In genomic region chr16:15096583-15096972, GRCh38 we compare ENCODE assay signal across 7 cellular contexts. TPM values are rescaled to one million over a fixed set of nuclear protein-coding genes. Genes with fewer than 3 reads are reported as not detected.
DNase-seq lines count a peak whose midpoint lies in the region; ATAC-seq, FAIRE-seq and TF ChIP-seq lines count a peak whose summit lies in the region.
"Not testable (repeated sequence)": the region's sequence is repeated elsewhere in the genome, so short reads cannot be mapped to it uniquely, and the experiment has no call there.

No MANE protein-coding gene starts in this region.

- H3K27ac ChIP-seq in CD4-positive, CD25-positive, alpha-beta regulatory T cell (ENCODE audit: insufficient read depth, low read length, poor library complexity, severe bottlenecking); K562 (ENCODE audit: extremely low read depth, low read depth, low read length); HepG2 (ENCODE audit: extremely low read length, insufficient read depth, low read length); neural progenitor cell: not testable (repeated sequence)

- not testable (repeated sequence) for H4K20me1 ChIP-seq in K562 (replicated peaks; ENCODE audit: control insufficient read depth, insufficient read depth, low read length); HepG2 (ENCODE audit: insufficient read depth, low read length); neural progenitor cell (ENCODE audit: low read depth)

- peak overlapping the region in 3 of 4 donors; percentile 4 to 61 (median 17) for H3K4me3 Mint-ChIP-seq in CD4-positive, CD25-positive, alpha-beta regulatory T cell
- H3K4me3 Mint-ChIP-seq in activated CD4-positive, alpha-beta T cell treated with anti-CD3 and anti-CD28 coated beads, Interleukin-2, amount 10 ng/mL, durations not matched to agents 7 days and 5 days: peak overlapping the region; percentile 31
- H3K4me3 Mint-ChIP-seq in neural progenitor cell (peak overlapping the region; percentile 24), type B pancreatic cell (peak overlapping the region; percentile 37)

- not testable (repeated sequence) for FAIRE-seq in K562 (lab: Jason Lieb, UNC); HepG2 (lab: Jason Lieb, UNC)

- not testable (repeated sequence) for TF ChIP-seq CTCF in K562 (IDR thresholded peaks at IDR 0.05 in 2 of 3, conservative IDR thresholded peaks at IDR 0.05 in 1 of 3; ENCODE audit: insufficient read depth in 2 of 3, low read depth in 1 of 3, low read length in 3 of 3); HepG2 (CRISPR knock-in tag; IDR thresholded peaks at IDR 0.05); neural progenitor cell (IDR thresholded peaks at IDR 0.05); type B pancreatic cell (conservative IDR thresholded peaks at IDR 0.05)

- H3K36me3 Mint-ChIP-seq in CD4-positive, CD25-positive, alpha-beta regulatory T cell; activated CD4-positive, alpha-beta T cell treated with anti-CD3 and anti-CD28 coated beads, Interleukin-2, amount 10 ng/mL, durations not matched to agents 7 days and 5 days (ENCODE audit: low read depth); neural progenitor cell; type B pancreatic cell: not testable (repeated sequence)

- H3K9me3 Mint-ChIP-seq in CD4-positive, CD25-positive, alpha-beta regulatory T cell; activated CD4-positive, alpha-beta T cell treated with anti-CD3 and anti-CD28 coated beads, Interleukin-2, amount 10 ng/mL, durations not matched to agents 7 days and 5 days; neural progenitor cell; type B pancreatic cell: not testable (repeated sequence)

- not testable (repeated sequence) for H3K9me1 ChIP-seq in K562 (ENCODE audit: control insufficient read depth, insufficient read depth, low read length)

- H3K27ac Mint-ChIP-seq in CD4-positive, CD25-positive, alpha-beta regulatory T cell; activated CD4-positive, alpha-beta T cell treated with anti-CD3 and anti-CD28 coated beads, Interleukin-2, amount 10 ng/mL, durations not matched to agents 7 days and 5 days; neural progenitor cell; type B pancreatic cell: not testable (repeated sequence)

- H3F3A ChIP-seq in neural progenitor cell (ENCODE audit: low read depth): not testable (repeated sequence)

- H2AFZ ChIP-seq in K562 (ENCODE audit: low read depth, low read length); neural progenitor cell (replicated peaks): not testable (repeated sequence)
- peak overlapping the region; percentile 15 for H2AFZ ChIP-seq in HepG2 (ENCODE audit: low read length)

- peaks cover 14% of the 10 kb centered on the region for H3K4me1 ChIP-seq in CD4-positive, CD25-positive, alpha-beta regulatory T cell (ENCODE audit: control insufficient read depth, insufficient read depth, low read length, poor library complexity, severe bottlenecking)
- not testable (repeated sequence) for H3K4me1 ChIP-seq in K562 (replicated peaks in 1 of 2; ENCODE audit: control insufficient read depth in 2 of 2, insufficient read depth in 2 of 2, low read length in 2 of 2); neural progenitor cell
- H3K4me1 ChIP-seq in HepG2 (ENCODE audit: insufficient read depth, low read length): peaks cover 36% of the 10 kb centered on the region

- not testable (repeated sequence) for TF ChIP-seq EP300 in K562 (IDR thresholded peaks at IDR 0.05; ENCODE audit: low read length); HepG2 (IDR thresholded peaks at IDR 0.05; ENCODE audit: low read depth in 2 of 2, low read length in 2 of 2); HepG2 (CRISPR knock-in tag; IDR thresholded peaks at IDR 0.05; ENCODE audit: borderline replicate concordance)

- not testable (repeated sequence) for TF ChIP-seq POLR2A in K562 (conservative IDR thresholded peaks at IDR 0.05); HepG2 (IDR thresholded peaks at IDR 0.05; ENCODE audit: insufficient read depth in 1 of 2, low read depth in 2 of 2, low read length in 2 of 2)

- H3K36me3 ChIP-seq in CD4-positive, CD25-positive, alpha-beta regulatory T cell (ENCODE audit: control insufficient read depth, insufficient read depth, low read length); K562 (ENCODE audit: control insufficient read depth, insufficient read depth, low read length); HepG2 (replicated peaks in 1 of 2; ENCODE audit: control insufficient read depth in 1 of 2, insufficient read depth in 2 of 2, low read length in 2 of 2); neural progenitor cell: not testable (repeated sequence)

- H3K4me3 ChIP-seq in CD4-positive, CD25-positive, alpha-beta regulatory T cell (ENCODE audit: low read depth, low read length); K562; neural progenitor cell: not testable (repeated sequence)
- H3K4me3 ChIP-seq in HepG2 (replicated peaks in 1 of 3; ENCODE audit: insufficient read depth in 1 of 3, low read depth in 2 of 3, low read length in 3 of 3): peak overlapping the region in 1 of 3 experiments; percentile 40; a peak in 1 of 6 replicates

- H3K9ac ChIP-seq in K562 (ENCODE audit: insufficient read depth in 1 of 2, low read depth in 2 of 2, low read length in 2 of 2); HepG2 (ENCODE audit: insufficient read depth, low read depth, low read length); neural progenitor cell: not testable (repeated sequence)

- 65% methylated on average over 7 of the region's 9 CpGs for WGBS in K562 (ENCODE audit: insufficient coverage, low coverage, missing lambda C conversion rate)
- 3% methylated on average over 9 of the region's 9 CpGs for WGBS in HepG2 (ENCODE audit: low lambda C conversion rate)

- in situ Hi-C loops in K562 (cut with MboI): loop anchor here (25.0 kb wide), 1 partner anchor 1416 kb away; no protein-coding TSS in a partner anchor
- in situ Hi-C loops in HepG2 (cut with HindIII; ENCODE audit: extremely low pct_ligation_motif_present, low pct_unique_long_range_greater_than_20kb): not testable (repeated sequence)

- DNase-seq in CD4-positive, CD25-positive, alpha-beta regulatory T cell; activated CD4-positive, alpha-beta T cell treated with anti-CD3 and anti-CD28 coated beads, Interleukin-2, amount 10 ng/mL, durations not matched to agents 7 days and 5 days; K562 (ENCODE audit: extremely low read depth in 1 of 4, low spot score in 3 of 4); HepG2 (ENCODE audit: low spot score); neural progenitor cell (ENCODE audit: low spot score); type B pancreatic cell (ENCODE audit: extremely low spot score, unreplicated experiment): not testable (repeated sequence)
- DNase-seq in MV-4-11 (lab: John Stamatoyannopoulos, UW): peak; percentile 2

- BruUV-seq in K562 (replicated peaks; lab: Mats Ljungman, UMichigan); HepG2 (replicated peaks; lab: Mats Ljungman, UMichigan): not testable (repeated sequence)

- not testable (repeated sequence) for H3K27me3 ChIP-seq in CD4-positive, CD25-positive, alpha-beta regulatory T cell (ENCODE audit: control insufficient read depth, insufficient read depth, low read length); K562 (ENCODE audit: control insufficient read depth in 2 of 2, insufficient read depth in 2 of 2, low read length in 2 of 2); HepG2 (ENCODE audit: control insufficient read depth in 1 of 2, insufficient read depth in 2 of 2, low read length in 2 of 2); neural progenitor cell

- H3K9me3 ChIP-seq in CD4-positive, CD25-positive, alpha-beta regulatory T cell (ENCODE audit: control insufficient read depth in 2 of 2, low read length in 2 of 2); K562 (replicated peaks; ENCODE audit: control insufficient read depth, insufficient read depth, low read depth, low read length); HepG2 (ENCODE audit: low read length); neural progenitor cell (ENCODE audit: low read depth): not testable (repeated sequence)

- POLR2A ChIA-PET in activated CD4-positive, alpha-beta T cell treated with anti-CD3 and anti-CD28 coated beads, Interleukin-2, amount 10 ng/mL, durations not matched to agents 7 days and 5 days (lab: Charles Lee); K562 (lab: Yijun Ruan, JAX); HepG2 (lab: Yijun Ruan, JAX): not testable (repeated sequence)

- ATAC-seq in CD4-positive, CD25-positive, alpha-beta regulatory T cell (ENCODE audit: low read depth in 2 of 2); K562; HepG2: not testable (repeated sequence)

- peaks cover 24% of the 10 kb centered on the region for H3K79me2 ChIP-seq in K562 (ENCODE audit: control insufficient read depth, insufficient read depth, low read length)
- H3K79me2 ChIP-seq in HepG2 (ENCODE audit: insufficient read depth, low read length): peaks cover 20% of the 10 kb centered on the region
- peaks cover 33% of the 10 kb centered on the region for H3K79me2 ChIP-seq in neural progenitor cell (ENCODE audit: low read depth)

- H3K27me3 Mint-ChIP-seq in CD4-positive, CD25-positive, alpha-beta regulatory T cell; activated CD4-positive, alpha-beta T cell treated with anti-CD3 and anti-CD28 coated beads, Interleukin-2, amount 10 ng/mL, durations not matched to agents 7 days and 5 days; neural progenitor cell (ENCODE audit: insufficient read depth, low read depth); type B pancreatic cell: not testable (repeated sequence)

- not testable (repeated sequence) for H3K4me2 ChIP-seq in K562 (ENCODE audit: insufficient read depth, low read length); neural progenitor cell
- H3K4me2 ChIP-seq in HepG2 (ENCODE audit: low read depth, low read length): peak overlapping the region; percentile 79

- peaks cover 8 to 29% (median 16%) of the 10 kb centered on the region in 4 donors for H3K4me1 Mint-ChIP-seq in CD4-positive, CD25-positive, alpha-beta regulatory T cell
- peaks cover 24% of the 10 kb centered on the region for H3K4me1 Mint-ChIP-seq in activated CD4-positive, alpha-beta T cell treated with anti-CD3 and anti-CD28 coated beads, Interleukin-2, amount 10 ng/mL, durations not matched to agents 7 days and 5 days
- H3K4me1 Mint-ChIP-seq in neural progenitor cell: peaks cover 10% of the 10 kb centered on the region
- H3K4me1 Mint-ChIP-seq in type B pancreatic cell (ENCODE audit: unreplicated experiment): peaks cover 11% of the 10 kb centered on the region

- CTCF ChIA-PET in activated CD4-positive, alpha-beta T cell treated with anti-CD3 and anti-CD28 coated beads, Interleukin-2, amount 10 ng/mL, durations not matched to agents 7 days and 5 days (lab: Charles Lee); K562 (lab: Yijun Ruan, JAX; ENCODE audit: low intra/inter-chr PET ratio); HepG2 (lab: Yijun Ruan, JAX; ENCODE audit: low intra/inter-chr PET ratio, low total read pairs): not testable (repeated sequence)

- intact Hi-C loops in K562 (cut with micrococcal nuclease); HepG2 (cut with micrococcal nuclease; ENCODE audit: unreplicated experiment): not testable (repeated sequence)

- TF ChIP-seq RAD21 in K562 (CRISPR knock-in tag; conservative IDR thresholded peaks at IDR 0.05 in 1 of 2, IDR thresholded peaks at IDR 0.05 in 1 of 2); HepG2 (CRISPR knock-in tag; IDR thresholded peaks at IDR 0.05): not testable (repeated sequence)

RNA-seq across cellular contexts. Expression of gene RRN3, which starts 2.5 kb away (rescaled TPM):
- 29.9 TPM for total RNA-seq in CD4-positive, CD25-positive, alpha-beta regulatory T cell
- 10 to 100 TPM; 21.6 to 31.3 (median 27.1) TPM for polyA plus RNA-seq in CD4-positive, CD25-positive, alpha-beta regulatory T cell
- 10 to 100 TPM; 27.4 to 27.9 TPM for total RNA-seq in activated CD4-positive, alpha-beta T cell treated with anti-CD3 and anti-CD28 coated beads, Interleukin-2, amount 10 ng/mL, durations not matched to agents 7 days and 5 days
- 31.3 and 50.9 TPM in 2 replicates for total RNA-seq in K562 (2011; cell fraction: chromatin; rRNA removed; ENCODE audit: low replicate concordance)
- 11.5 and 14.5 TPM in 2 replicates for total RNA-seq in K562 (2011; cell fraction: nucleolus; rRNA removed)
- 17.4 and 19.7 TPM in 2 replicates for total RNA-seq in K562 (2011; cell fraction: nucleoplasm; rRNA removed)
- total RNA-seq in K562 (2014; rRNA removed) (22.2 and 23.9 TPM in 2 replicates), K562 (2014; rRNA removed; fragmentation: Illumina TruSeq; extraction: Trizol) (37.3 and 40.5 TPM in 2 replicates), K562 (2015; rRNA removed; fragmentation: Illumina TruSeq; extraction: Trizol) (33.9 and 35.7 TPM in 2 replicates), K562 (2021) (27.8 and 28.0 TPM in 2 replicates), HepG2 (2016; rRNA removed; fragmentation: Illumina TruSeq; extraction: Trizol) (67.0 and 101 TPM in 2 replicates), neural progenitor cell (ENCODE audit: low replicate concordance) (34.4 and 39.1 TPM in 2 replicates), type B pancreatic cell (ENCODE audit: low replicate concordance) (29.9 and 35.7 TPM in 2 replicates)
- polyA plus RNA-seq in K562 (2011; rRNA removed) (27.4 and 49.5 TPM in 2 replicates), K562 (2014; fragmentation: Illumina TruSeq; extraction: Trizol) (26.4 and 26.7 TPM in 2 replicates), K562 (2014; fragmentation: Nextera tagmentation; extraction: Ambion mirVana) (10 to 100 TPM; 22.6 to 38.5 TPM), K562 (2014; rRNA removed) (28.4 and 28.6 TPM in 2 replicates), HepG2 (2011; rRNA removed) (43.5 and 45.8 TPM in 2 replicates)
- polyA plus RNA-seq in K562 (2011; cell fraction: cytosol; rRNA removed): 12.5 and 15.7 TPM in 2 replicates
- polyA plus RNA-seq in K562 (2011; cell fraction: nucleus; rRNA removed): 21.6 and 22.9 TPM in 2 replicates
- polyA plus RNA-seq in K562 (2012): 11.6 and 18.3 TPM in 2 replicates
- polyA minus RNA-seq in K562 (2011; rRNA and poly(A)+ RNA removed): 41.8 and 65.6 TPM in 2 replicates
- 15.0 and 26.1 TPM in 2 replicates for polyA minus RNA-seq in K562 (2011; cell fraction: cytosol; rRNA and poly(A)+ RNA removed)
- polyA minus RNA-seq in K562 (2011; cell fraction: nucleus; rRNA and poly(A)+ RNA removed): 11.0 and 14.8 TPM in 2 replicates
- 4.5 and 7.2 TPM in 2 replicates for total RNA-seq in HepG2 (2016; cell fraction: cytosol; rRNA removed; fragmentation: Illumina TruSeq; extraction: Trizol; ENCODE audit: low read depth)
- total RNA-seq in HepG2 (2016; cell fraction: insoluble cytoplasmic fraction; rRNA removed; fragmentation: Illumina TruSeq; extraction: Trizol): 66.8 and 102 TPM in 2 replicates
- total RNA-seq in HepG2 (2016; cell fraction: membrane; rRNA removed; fragmentation: Illumina TruSeq; extraction: Trizol): 13.9 and 15.7 TPM in 2 replicates
- total RNA-seq in HepG2 (2016; cell fraction: nucleus; rRNA removed; fragmentation: Illumina TruSeq; extraction: Trizol): 48.4 and 52.4 TPM in 2 replicates
- 20.4 and 34.2 TPM in 2 replicates for polyA plus RNA-seq in HepG2 (2011; cell fraction: cytosol; rRNA removed)
- 25.0 and 25.7 TPM in 2 replicates for polyA plus RNA-seq in HepG2 (2011; cell fraction: nucleus; rRNA removed)
- 38.3 and 41.0 TPM in 2 replicates for polyA plus RNA-seq in HepG2 (2012)
- 1.9 and 2.1 TPM in 2 replicates for polyA plus RNA-seq in HepG2 (2016; cell fraction: cytosol; fragmentation: Illumina TruSeq; extraction: Trizol; ENCODE audit: low read depth)
- 73.5 and 79.0 TPM in 2 replicates for polyA plus RNA-seq in HepG2 (2016; cell fraction: insoluble cytoplasmic fraction; fragmentation: Illumina TruSeq; extraction: Trizol; ENCODE audit: low read depth)
- polyA plus RNA-seq in HepG2 (2016; cell fraction: membrane; fragmentation: Illumina TruSeq; extraction: Trizol; ENCODE audit: low read depth): 5.8 and 6.6 TPM in 2 replicates
- polyA plus RNA-seq in HepG2 (2016; cell fraction: nucleus; fragmentation: Illumina TruSeq; extraction: Trizol; ENCODE audit: insufficient read depth, low read depth): 64.5 and 64.7 TPM in 2 replicates
- 42.6 and 47.9 TPM in 2 replicates for polyA minus RNA-seq in HepG2 (2011; rRNA and poly(A)+ RNA removed; ENCODE audit: low replicate concordance)
- polyA minus RNA-seq in HepG2 (2011; cell fraction: cytosol; rRNA and poly(A)+ RNA removed): 36.9 and 45.0 TPM in 2 replicates
- 42.0 and 45.3 TPM in 2 replicates for polyA minus RNA-seq in HepG2 (2011; cell fraction: nucleus; rRNA and poly(A)+ RNA removed)

RNA-seq across cellular contexts. Expression of gene NTAN1, which starts 40.7 kb away (rescaled TPM):
- 46.8 TPM for total RNA-seq in CD4-positive, CD25-positive, alpha-beta regulatory T cell
- polyA plus RNA-seq in CD4-positive, CD25-positive, alpha-beta regulatory T cell: 100 to 1,000 TPM in 2 of 4 donors, 10 to 100 TPM in 2; 75.4 to 115 (median 96.7) TPM
- 10 to 100 TPM; 50.0 to 57.2 TPM for total RNA-seq in activated CD4-positive, alpha-beta T cell treated with anti-CD3 and anti-CD28 coated beads, Interleukin-2, amount 10 ng/mL, durations not matched to agents 7 days and 5 days
- 34.7 and 43.2 TPM in 2 replicates for total RNA-seq in K562 (2011; cell fraction: chromatin; rRNA removed; ENCODE audit: low replicate concordance)
- total RNA-seq in K562 (2011; cell fraction: nucleolus; rRNA removed): 16.4 and 21.5 TPM in 2 replicates
- 25.4 and 30.0 TPM in 2 replicates for total RNA-seq in K562 (2011; cell fraction: nucleoplasm; rRNA removed)
- 13.2 and 22.6 TPM in 2 replicates for total RNA-seq in K562 (2014; rRNA removed)
- 19.4 and 21.3 TPM in 2 replicates for total RNA-seq in K562 (2014; rRNA removed; fragmentation: Illumina TruSeq; extraction: Trizol)
- total RNA-seq in K562 (2015; rRNA removed; fragmentation: Illumina TruSeq; extraction: Trizol): 16.9 and 19.0 TPM in 2 replicates
- 12.5 and 15.7 TPM in 2 replicates for total RNA-seq in K562 (2021)
- 39.9 and 47.8 TPM in 2 replicates for polyA plus RNA-seq in K562 (2011; rRNA removed)
- polyA plus RNA-seq in K562 (2011; cell fraction: cytosol; rRNA removed): 19.1 and 23.8 TPM in 2 replicates
- 21.3 and 23.3 TPM in 2 replicates for polyA plus RNA-seq in K562 (2011; cell fraction: nucleus; rRNA removed)
- polyA plus RNA-seq in K562 (2012): 15.9 and 16.8 TPM in 2 replicates
- 19.7 and 28.8 TPM in 2 replicates for polyA plus RNA-seq in K562 (2014; fragmentation: Illumina TruSeq; extraction: Trizol)
- 1 to 10 TPM; 4.6 to 5.3 TPM for polyA plus RNA-seq in K562 (2014; fragmentation: Nextera tagmentation; extraction: Ambion mirVana)
- 19.3 and 33.3 TPM in 2 replicates for polyA plus RNA-seq in K562 (2014; rRNA removed)
- 29.8 and 31.5 TPM in 2 replicates for polyA minus RNA-seq in K562 (2011; rRNA and poly(A)+ RNA removed)
- 16.8 and 18.6 TPM in 2 replicates for polyA minus RNA-seq in K562 (2011; cell fraction: cytosol; rRNA and poly(A)+ RNA removed)
- polyA minus RNA-seq in K562 (2011; cell fraction: nucleus; rRNA and poly(A)+ RNA removed): 6.7 and 8.5 TPM in 2 replicates
- 41.8 and 58.3 TPM in 2 replicates for total RNA-seq in HepG2 (2016; rRNA removed; fragmentation: Illumina TruSeq; extraction: Trizol)
- total RNA-seq in HepG2 (2016; cell fraction: cytosol; rRNA removed; fragmentation: Illumina TruSeq; extraction: Trizol; ENCODE audit: low read depth): 386 and 399 TPM in 2 replicates
- 38.1 and 61.2 TPM in 2 replicates for total RNA-seq in HepG2 (2016; cell fraction: insoluble cytoplasmic fraction; rRNA removed; fragmentation: Illumina TruSeq; extraction: Trizol)
- total RNA-seq in HepG2 (2016; cell fraction: membrane; rRNA removed; fragmentation: Illumina TruSeq; extraction: Trizol): 288 and 302 TPM in 2 replicates
- total RNA-seq in HepG2 (2016; cell fraction: nucleus; rRNA removed; fragmentation: Illumina TruSeq; extraction: Trizol): 23.6 and 28.1 TPM in 2 replicates
- 103 and 135 TPM in 2 replicates for polyA plus RNA-seq in HepG2 (2011; rRNA removed)
- polyA plus RNA-seq in HepG2 (2011; cell fraction: cytosol; rRNA removed): 76.3 and 86.4 TPM in 2 replicates
- 51.6 and 57.1 TPM in 2 replicates for polyA plus RNA-seq in HepG2 (2011; cell fraction: nucleus; rRNA removed)
- polyA plus RNA-seq in HepG2 (2012): 58.2 and 65.1 TPM in 2 replicates
- 580 and 583 TPM in 2 replicates for polyA plus RNA-seq in HepG2 (2016; cell fraction: cytosol; fragmentation: Illumina TruSeq; extraction: Trizol; ENCODE audit: low read depth)
- polyA plus RNA-seq in HepG2 (2016; cell fraction: insoluble cytoplasmic fraction; fragmentation: Illumina TruSeq; extraction: Trizol; ENCODE audit: low read depth): 56.0 and 59.7 TPM in 2 replicates
- 344 and 370 TPM in 2 replicates for polyA plus RNA-seq in HepG2 (2016; cell fraction: membrane; fragmentation: Illumina TruSeq; extraction: Trizol; ENCODE audit: low read depth)
- 59.0 and 59.9 TPM in 2 replicates for polyA plus RNA-seq in HepG2 (2016; cell fraction: nucleus; fragmentation: Illumina TruSeq; extraction: Trizol; ENCODE audit: insufficient read depth, low read depth)
- polyA minus RNA-seq in HepG2 (2011; rRNA and poly(A)+ RNA removed; ENCODE audit: low replicate concordance): 45.2 and 119 TPM in 2 replicates
- polyA minus RNA-seq in HepG2 (2011; cell fraction: cytosol; rRNA and poly(A)+ RNA removed): 55.7 and 63.7 TPM in 2 replicates
- 36.7 and 38.4 TPM in 2 replicates for polyA minus RNA-seq in HepG2 (2011; cell fraction: nucleus; rRNA and poly(A)+ RNA removed)
- total RNA-seq in neural progenitor cell (ENCODE audit: low replicate concordance): 49.2 and 86.0 TPM in 2 replicates
- total RNA-seq in type B pancreatic cell (ENCODE audit: low replicate concordance): 30.4 and 45.3 TPM in 2 replicates
